ENCODE assay signal across 16 cellular contexts in genomic region chr3:37652851-37653250, GRCh38.
DNase-seq lines count a peak whose midpoint lies in the region; ATAC-seq and TF ChIP-seq lines count a peak whose summit lies in the region.
"Had no signal": no experiment of that assay in that cellular context is flagged by ENCODE, and none has a peak within 500 bp of the region (broad histone marks: within the 10 kb centered on the region; RNA-seq: fewer than 3 reads in every experiment).

No MANE protein-coding gene starts in this region.

- TF ChIP-seq CTCF in epithelial cell of esophagus (IDR thresholded peaks at IDR 0.05; ENCODE audit: insufficient read depth, low read depth, low read length, missing control alignments) = no peak
- TF ChIP-seq CTCF in heart left ventricle (IDR thresholded peaks at IDR 0.05) = no peak
- TF ChIP-seq CTCF in upper lobe of right lung (IDR thresholded peaks at IDR 0.05) = no peak
- TF ChIP-seq CTCF in GM13976 (IDR thresholded peaks at IDR 0.05; ENCODE audit: borderline replicate concordance, control extremely low read depth, extremely low read depth, insufficient read depth, missing control alignments) = no peak

- H3K4ac ChIP-seq in trophoblast cell (ENCODE audit: low read depth, low read length) = peak overlapping the region; percentile 58

- H3K36me3 ChIP-seq in heart left ventricle (peaks cover 0 to 22% (median 4%) of the 10 kb centered on the region in 9 donors), trophoblast cell (ENCODE audit: control insufficient read depth in 1 of 2, insufficient read depth in 2 of 2, low read length in 2 of 2) (no peaks in the 10 kb centered on the region), upper lobe of right lung (no peaks in the 10 kb centered on the region)
- H3K36me3 ChIP-seq: BE2C had no signal

- peak overlapping the region; percentile 69 for H3K14ac ChIP-seq in trophoblast cell (ENCODE audit: low read length)

- H2AK5ac ChIP-seq in trophoblast cell (ENCODE audit: low read length) = peak overlapping the region; percentile 13

- peaks cover 4% of the 10 kb centered on the region for H3K79me2 ChIP-seq in trophoblast cell (ENCODE audit: control insufficient read depth, insufficient read depth, low read length, poor library complexity)

- in situ Hi-C loops in GM13976 (cut with MboI; ENCODE audit: low sequenced_read_pairs, unreplicated experiment) = no loop called here

- no peak overlapping the region for H2AFZ ChIP-seq in trophoblast cell (ENCODE audit: insufficient read depth, low read length, poor library complexity)

- H3K9ac ChIP-seq in trophoblast cell (ENCODE audit: low read length) = no peak overlapping the region

- H2BK5ac ChIP-seq in trophoblast cell (ENCODE audit: low read depth, low read length, poor library complexity) = peak overlapping the region; percentile 88

- H3K27me3 ChIP-seq in heart left ventricle (no peaks in the 10 kb centered on the region), trophoblast cell (ENCODE audit: insufficient read depth, low read length) (no peaks in the 10 kb centered on the region), upper lobe of right lung (no peaks in the 10 kb centered on the region)
- H3K27me3 ChIP-seq: BE2C had no signal

- H2BK12ac ChIP-seq in trophoblast cell (ENCODE audit: low read length) = peak overlapping the region; percentile 81

- ATAC-seq in heart left ventricle (peak; percentile 86 to 89 (median 86)), upper lobe of right lung (peak; percentile 45), GM18520 (IDR thresholded peaks at IDR 0.05; ENCODE audit: unreplicated experiment) (no peak)
- ATAC-seq: CD8-positive, alpha-beta T cell; PC-3 had no signal

- H3K18ac ChIP-seq in trophoblast cell (ENCODE audit: low read length) = peak overlapping the region; percentile 9

- intact Hi-C loops in heart left ventricle (cut with DNase I) = no loop called here
- intact Hi-C loops in upper lobe of right lung (cut with DNase I) = no loop called here

- peak overlapping the region; percentile 57 for H2BK120ac ChIP-seq in trophoblast cell (ENCODE audit: insufficient read depth, low read length, poor library complexity)

- H3K27ac ChIP-seq in heart left ventricle = peak overlapping the region in 10 of 12 donors; percentile 5 to 65 (median 31)
- H3K27ac ChIP-seq in trophoblast cell (ENCODE audit: low read depth, low read length) = peak overlapping the region; percentile 83
- no peak overlapping the region for H3K27ac ChIP-seq in upper lobe of right lung

- no peak overlapping the region for H4K12ac ChIP-seq in trophoblast cell (ENCODE audit: low read depth, low read length)

- peak overlapping the region; percentile 99 for H4K91ac ChIP-seq in trophoblast cell (ENCODE audit: low read depth, low read length)

- peaks cover 12% of the 10 kb centered on the region for H3K79me1 ChIP-seq in trophoblast cell (ENCODE audit: low read length)

- WGBS in heart left ventricle, 4 donors = 56 to 62% (median 57%) methylated on average over 1 of the region's 1 CpG
- no CpG with 5 or more reads among the region's 1 CpG for WGBS in trophoblast cell (ENCODE audit: extremely low coverage, insufficient coverage, insufficient read length)

- H3K9me3 ChIP-seq in heart left ventricle (peaks cover 0 to 16% (median 0%) of the 10 kb centered on the region in 12 donors), trophoblast cell (ENCODE audit: insufficient read depth, low read depth, low read length) (peaks cover 2% of the 10 kb centered on the region), upper lobe of right lung (no peaks in the 10 kb centered on the region)
- H3K9me3 ChIP-seq: BE2C had no signal

- peak overlapping the region; percentile 66 for H4K8ac ChIP-seq in trophoblast cell (ENCODE audit: low read depth, low read length)

- H3K4me1 ChIP-seq in heart left ventricle (peaks cover 0 to 24% (median 9%) of the 10 kb centered on the region in 12 donors), trophoblast cell (ENCODE audit: control insufficient read depth in 1 of 2, insufficient read depth in 2 of 2, low read length in 2 of 2) (peaks cover 8 to 16% of the 10 kb centered on the region in 2 experiments), upper lobe of right lung (no peaks in the 10 kb centered on the region)
- H3K4me1 ChIP-seq: BE2C had no signal

- DNase-seq in epithelial cell of esophagus (ENCODE audit: low read depth) (peak; percentile 41), heart left ventricle (peak in 3 of 5 donors; percentile 33 to 56 (median 39)), trophoblast cell (no peak), upper lobe of right lung (no peak), midbrain (lab: John Stamatoyannopoulos, UW) (no peak), GM13976 (ENCODE audit: low spot score) (no peak)
- DNase-seq: BE2C; CD8-positive, alpha-beta T cell; KBM-7; NCI-H1092 treated with DMSO at 0.1 percent for 48 hours; NCI-H1694 treated with DMSO at 0.1 percent for 48 hours; NCI-H345; NCI-H69; NK-92 treated with Interleukin-12 subunit alpha and Interleukin-12 subunit beta, amount 100 ng/mL, for 24 hours; PC-3 had no signal

- H3K4me3 ChIP-seq in epithelial cell of esophagus (ENCODE audit: low read length) (no peak overlapping the region), heart left ventricle (no peak overlapping the region), trophoblast cell (ENCODE audit: low read depth, low read length) (no peak overlapping the region), upper lobe of right lung (no peak overlapping the region)

- H3K23ac ChIP-seq in trophoblast cell (ENCODE audit: low read length) = no peak overlapping the region

- no peak for TF ChIP-seq POLR2A in heart left ventricle (IDR thresholded peaks at IDR 0.05)

- H3K4me2 ChIP-seq in trophoblast cell (ENCODE audit: low read length) = peak overlapping the region; percentile 39

Comparison
In these comparisons a context has a peak if more than half of its experiments do, and no peak if none do; other contexts are left out.
1. DNase-seq: peak in epithelial cell of esophagus (single experiment) and heart left ventricle (3 of 5); none in trophoblast cell (0 of 2), upper lobe of right lung (single experiment), midbrain (single experiment) and GM13976 (single experiment).